8 cellular contexts compared by ENCODE assay signal in genomic region chr2:201810592-201810991, GRCh38.
"Had no signal": no experiment of that assay in that cellular context is flagged by ENCODE, and none has a peak within 500 bp of the region (broad histone marks: within the 10 kb centered on the region; RNA-seq: fewer than 3 reads in every experiment).

No MANE protein-coding gene starts in this region.

- FAIRE-seq: G401.6, GM12878, GM12891, GM12892, GM18507, GM19239 had no signal

- H3K4me3 ChIP-seq: GM12878 had no signal

- ATAC-seq: GM12878 had no signal

- DNase-seq: GDM1, GF-D8 had no signal
